25 cellular contexts compared by ENCODE assay signal in genomic region chr7:106277976-106278375, GRCh38. TPM values are rescaled to one million over a fixed set of nuclear protein-coding genes. Genes with fewer than 3 reads are reported as not detected.
A peak's percentile ranks its signal among the peaks of the same experiment; 100 is the strongest.
DNase-seq lines count a peak whose midpoint lies in the region; ATAC-seq, FAIRE-seq and TF ChIP-seq lines count a peak whose summit lies in the region.
"Had no signal": no experiment of that assay in that cellular context is flagged by ENCODE, and none has a peak within 500 bp of the region (broad histone marks: within the 10 kb centered on the region; RNA-seq: fewer than 3 reads in every experiment).

No MANE protein-coding gene starts in this region.

- in situ Hi-C loops in K562 (cut with MboI): no loop called here

- no peak for DNase-seq in natural killer cell treated with Interleukin-12 subunit alpha and Interleukin-12 subunit beta and Interleukin-15 and Interleukin-18, amount 100 ng/mL, for 72 hours (ENCODE audit: low spot score)
- DNase-seq in natural killer cell: no peak
- DNase-seq in SK-N-SH: no peak
- no peak for DNase-seq in K562 (ENCODE audit: extremely low read depth in 1 of 4, low spot score in 3 of 4)
- DNase-seq in stimulated activated effector memory CD8-positive, alpha-beta T cell treated with anti-CD3 and anti-CD28 coated beads, Interleukin-12 subunit alpha, Interleukin-12 subunit beta, amount 100 ng/mL, for 72 hours (ENCODE audit: low spot score in 2 of 2): no peak
- no peak for DNase-seq in aorta
- DNase-seq in T-cell: no peak
- DNase-seq: activated CD4-positive, alpha-beta T cell treated with anti-CD3 and anti-CD28 coated beads for 4 hours; anterior cingulate cortex; Caco-2; foreskin melanocyte; HFFc6; NCI-H1694 treated with DMSO at 0.1 percent for 48 hours; NCI-H2227 treated with DMSO at 0.1 percent for 48 hours; NCI-H82; nephron progenitor cell; stomach had no signal

- 78% methylated on average over 1 of the region's 1 CpG for WGBS in SK-N-SH (ENCODE audit: low lambda C conversion rate)
- 67% methylated on average over 1 of the region's 1 CpG for WGBS in K562 (ENCODE audit: insufficient coverage, low coverage, missing lambda C conversion rate)
- 91 to 94% methylated on average over 1 of the region's 1 CpG for WGBS in aorta, 2 donors

- ATAC-seq in natural killer cell treated with Interleukin-12 subunit alpha and Interleukin-12 subunit beta and Interleukin-15 and Interleukin-18, amount 100 ng/mL, for 72 hours: no peak
- no peak for ATAC-seq in natural killer cell
- no peak for ATAC-seq in K562
- no peak for ATAC-seq in stimulated activated effector memory CD8-positive, alpha-beta T cell treated with anti-CD3 and anti-CD28 coated beads, Interleukin-12 subunit alpha, Interleukin-12 subunit beta, amount 100 ng/mL, for 72 hours
- ATAC-seq in aorta (ENCODE audit: low FRiP score): no peak
- no peak for ATAC-seq in T-cell (replicated peaks in 1 of 4)

- H3K4me3 Mint-ChIP-seq in natural killer cell treated with Interleukin-12 subunit alpha and Interleukin-12 subunit beta and Interleukin-15 and Interleukin-18, amount 100 ng/mL, for 72 hours: peak overlapping the region; percentile 28
- H3K4me3 Mint-ChIP-seq in natural killer cell (no peak overlapping the region), T-cell (no peak overlapping the region)
- H3K4me3 Mint-ChIP-seq in stimulated activated effector memory CD8-positive, alpha-beta T cell treated with anti-CD3 and anti-CD28 coated beads, Interleukin-12 subunit alpha, Interleukin-12 subunit beta, amount 100 ng/mL, for 72 hours: peak overlapping the region; percentile 87
- H3K4me3 Mint-ChIP-seq: B cell, HFFc6, memory B cell, nephron progenitor cell, type B pancreatic cell had no signal

- H3K27me3 Mint-ChIP-seq in natural killer cell treated with Interleukin-12 subunit alpha and Interleukin-12 subunit beta and Interleukin-15 and Interleukin-18, amount 100 ng/mL, for 72 hours: no peaks in the 10 kb centered on the region
- H3K27me3 Mint-ChIP-seq in natural killer cell (ENCODE audit: low read depth in 2 of 2): no peaks in the 10 kb centered on the region
- H3K27me3 Mint-ChIP-seq in T-cell: no peaks in the 10 kb centered on the region
- H3K27me3 Mint-ChIP-seq: B cell, IgD-negative memory B cell, memory B cell, type B pancreatic cell had no signal

- H3K4me3 ChIP-seq in SK-N-SH (ENCODE audit: low read depth in 2 of 2, low read length in 1 of 2): no peak overlapping the region
- no peak overlapping the region for H3K4me3 ChIP-seq in K562
- no peak overlapping the region for H3K4me3 ChIP-seq in aorta (ENCODE audit: low read length in 2 of 2)
- H3K4me3 ChIP-seq: SK-N-MC had no signal

- H2AFZ ChIP-seq in SK-N-SH (ENCODE audit: low read depth) (no peak overlapping the region), K562 (ENCODE audit: low read depth, low read length) (no peak overlapping the region)

- H3K9me1 ChIP-seq in K562 (ENCODE audit: control insufficient read depth, insufficient read depth, low read length): no peaks in the 10 kb centered on the region

- no peak overlapping the region for H3K27ac Mint-ChIP-seq in natural killer cell treated with Interleukin-12 subunit alpha and Interleukin-12 subunit beta and Interleukin-15 and Interleukin-18, amount 100 ng/mL, for 72 hours
- no peak overlapping the region for H3K27ac Mint-ChIP-seq in natural killer cell
- H3K27ac Mint-ChIP-seq in stimulated activated effector memory CD8-positive, alpha-beta T cell treated with anti-CD3 and anti-CD28 coated beads, Interleukin-12 subunit alpha, Interleukin-12 subunit beta, amount 100 ng/mL, for 72 hours: peak overlapping the region; percentile 37
- no peak overlapping the region for H3K27ac Mint-ChIP-seq in T-cell
- H3K27ac Mint-ChIP-seq: B cell, HFFc6, IgD-negative memory B cell, memory B cell, nephron progenitor cell, type B pancreatic cell had no signal

- CTCF ChIA-PET in SK-N-SH (lab: Yijun Ruan, JAX) (interaction anchor here (1.4 to 2.8 kb wide), 3 partner anchors 101 to 184 kb away, joined by 3 to 11 read pairs (median 7); no protein-coding TSS in a partner anchor), K562 (lab: Yijun Ruan, JAX; ENCODE audit: low intra/inter-chr PET ratio) (no interaction called here), T-cell (lab: Charles Lee) (no interaction called here)

- no peaks in the 10 kb centered on the region for H3K9me3 Mint-ChIP-seq in natural killer cell treated with Interleukin-12 subunit alpha and Interleukin-12 subunit beta and Interleukin-15 and Interleukin-18, amount 100 ng/mL, for 72 hours
- H3K9me3 Mint-ChIP-seq in natural killer cell (no peaks in the 10 kb centered on the region), T-cell (no peaks in the 10 kb centered on the region)
- no peaks in the 10 kb centered on the region for H3K9me3 Mint-ChIP-seq in stimulated activated effector memory CD8-positive, alpha-beta T cell treated with anti-CD3 and anti-CD28 coated beads, Interleukin-12 subunit alpha, Interleukin-12 subunit beta, amount 100 ng/mL, for 72 hours
- H3K9me3 Mint-ChIP-seq: HFFc6, IgD-negative memory B cell, memory B cell, nephron progenitor cell had no signal

- H3F3A ChIP-seq in SK-N-SH (replicated peaks; ENCODE audit: insufficient read depth): peaks cover 1% of the 10 kb centered on the region

- BruUV-seq in K562 (replicated peaks; lab: Mats Ljungman, UMichigan): no TSS peak

- H3K9ac ChIP-seq in SK-N-SH (no peak overlapping the region), K562 (ENCODE audit: insufficient read depth in 1 of 2, low read depth in 2 of 2, low read length in 2 of 2) (no peak overlapping the region)

- H3K4me1 ChIP-seq in SK-N-SH (ENCODE audit: control insufficient read depth in 1 of 2, insufficient read depth in 2 of 2, low read depth in 1 of 2, low read length in 1 of 2) (peaks cover 6 to 12% of the 10 kb centered on the region in 2 experiments; a peak in 3 of 4 replicates), K562 (replicated peaks in 1 of 2; ENCODE audit: control insufficient read depth in 2 of 2, insufficient read depth in 2 of 2, low read length in 2 of 2) (peaks cover 0 to 27% of the 10 kb centered on the region in 2 experiments; a peak in 4 of 5 replicates), aorta (ENCODE audit: control insufficient read depth in 1 of 2, insufficient read depth in 2 of 2, low read length in 2 of 2) (no peaks in the 10 kb centered on the region)

- peaks cover 28% of the 10 kb centered on the region in 2 donors for H3K4me1 Mint-ChIP-seq in natural killer cell treated with Interleukin-12 subunit alpha and Interleukin-12 subunit beta and Interleukin-15 and Interleukin-18, amount 100 ng/mL, for 72 hours (ENCODE audit: low read depth in 2 of 2)
- peaks cover 8 to 11% of the 10 kb centered on the region in 2 donors for H3K4me1 Mint-ChIP-seq in natural killer cell
- H3K4me1 Mint-ChIP-seq in stimulated activated effector memory CD8-positive, alpha-beta T cell treated with anti-CD3 and anti-CD28 coated beads, Interleukin-12 subunit alpha, Interleukin-12 subunit beta, amount 100 ng/mL, for 72 hours: peaks cover 55% of the 10 kb centered on the region
- peaks cover 23 to 44% (median 34%) of the 10 kb centered on the region in 3 donors for H3K4me1 Mint-ChIP-seq in T-cell

- POLR2A ChIA-PET in SK-N-SH (lab: Yijun Ruan, JAX) (no interaction called here), K562 (lab: Yijun Ruan, JAX) (interaction anchor here (1.6 to 5.2 kb wide), 2 partner anchors 9 to 17 kb away, joined by 6 to 73 read pairs; no protein-coding TSS in a partner anchor), T-cell (lab: Charles Lee) (interaction anchor here in 1 of 2 donors (0.6 to 3.3 kb wide), 3 partner anchors 10 to 254 kb away, joined by 3 to 13 read pairs (median 4); no protein-coding TSS in a partner anchor)

- H3K36me3 Mint-ChIP-seq in natural killer cell treated with Interleukin-12 subunit alpha and Interleukin-12 subunit beta and Interleukin-15 and Interleukin-18, amount 100 ng/mL, for 72 hours: peaks cover 32% of the 10 kb centered on the region
- H3K36me3 Mint-ChIP-seq in natural killer cell (no peaks in the 10 kb centered on the region), T-cell (peaks cover 28% of the 10 kb centered on the region)
- H3K36me3 Mint-ChIP-seq in stimulated activated effector memory CD8-positive, alpha-beta T cell treated with anti-CD3 and anti-CD28 coated beads, Interleukin-12 subunit alpha, Interleukin-12 subunit beta, amount 100 ng/mL, for 72 hours: peaks cover 100% of the 10 kb centered on the region

- peaks cover 7% of the 10 kb centered on the region for H4K20me1 ChIP-seq in SK-N-SH (ENCODE audit: insufficient read depth)
- peaks cover 5% of the 10 kb centered on the region; the same call in 1 of the 2 replicates for H4K20me1 ChIP-seq in K562 (replicated peaks; ENCODE audit: control insufficient read depth, insufficient read depth, low read length)

- TF ChIP-seq POLR2A in K562 (conservative IDR thresholded peaks at IDR 0.05): no peak

- no peaks in the 10 kb centered on the region for H3K9me2 ChIP-seq in SK-N-SH

- no peaks in the 10 kb centered on the region for H3K9me3 ChIP-seq in SK-N-SH
- no peaks in the 10 kb centered on the region for H3K9me3 ChIP-seq in K562 (replicated peaks; ENCODE audit: control insufficient read depth, insufficient read depth, low read depth, low read length)
- no peaks in the 10 kb centered on the region for H3K9me3 ChIP-seq in aorta (ENCODE audit: control insufficient read depth, low read length)
- H3K9me3 ChIP-seq: Caco-2, stomach had no signal

- H3K27ac ChIP-seq in SK-N-SH (ENCODE audit: low read depth in 2 of 2, low read length in 1 of 2): no peak overlapping the region
- H3K27ac ChIP-seq in K562 (ENCODE audit: extremely low read depth, low read depth, low read length): no peak overlapping the region
- no peak overlapping the region for H3K27ac ChIP-seq in aorta (ENCODE audit: low read depth in 1 of 2, low read length in 2 of 2)
- H3K27ac ChIP-seq: SK-N-MC had no signal

- no peak for TF ChIP-seq RAD21 in SK-N-SH (IDR thresholded peaks at IDR 0.05; ENCODE audit: low read length)
- no peak for TF ChIP-seq RAD21 in K562 (CRISPR knock-in tag; conservative IDR thresholded peaks at IDR 0.05 in 1 of 2, IDR thresholded peaks at IDR 0.05 in 1 of 2)

- FAIRE-seq in K562 (lab: Jason Lieb, UNC): no peak
- FAIRE-seq: colon, GM18507, RCC 7860 had no signal

- no peak for TF ChIP-seq EP300 in SK-N-SH (IDR thresholded peaks at IDR 0.05; ENCODE audit: borderline replicate concordance in 1 of 2, low read depth in 1 of 2, low read length in 1 of 2)
- no peak for TF ChIP-seq EP300 in K562 (IDR thresholded peaks at IDR 0.05; ENCODE audit: low read length)

- no peak for TF ChIP-seq CTCF in natural killer cell (IDR thresholded peaks at IDR 0.05)
- no peak for TF ChIP-seq CTCF in SK-N-SH (IDR thresholded peaks at IDR 0.05)
- no peak for TF ChIP-seq CTCF in K562 (IDR thresholded peaks at IDR 0.05 in 2 of 3, conservative IDR thresholded peaks at IDR 0.05 in 1 of 3; ENCODE audit: insufficient read depth in 2 of 3, low read depth in 1 of 3, low read length in 3 of 3)

- peaks cover 26 to 39% of the 10 kb centered on the region in 2 experiments for H3K36me3 ChIP-seq in SK-N-SH (replicated peaks in 1 of 2; ENCODE audit: control insufficient read depth in 1 of 2, insufficient read depth in 2 of 2, low read length in 1 of 2)
- peaks cover 71% of the 10 kb centered on the region for H3K36me3 ChIP-seq in K562 (ENCODE audit: control insufficient read depth, insufficient read depth, low read length)
- peaks cover 0 to 1% of the 10 kb centered on the region in 2 donors for H3K36me3 ChIP-seq in aorta (ENCODE audit: control insufficient read depth in 1 of 2, insufficient read depth in 2 of 2, low read length in 1 of 2)

- H3K4me2 ChIP-seq in SK-N-SH: no peak overlapping the region
- no peak overlapping the region for H3K4me2 ChIP-seq in K562 (ENCODE audit: insufficient read depth, low read length)

- H3K79me2 ChIP-seq in SK-N-SH (ENCODE audit: insufficient read depth): peaks cover 79% of the 10 kb centered on the region
- H3K79me2 ChIP-seq in K562 (ENCODE audit: control insufficient read depth, insufficient read depth, low read length): peaks cover 86% of the 10 kb centered on the region

- intact Hi-C loops in natural killer cell (cut with micrococcal nuclease) (no loop called here), K562 (cut with micrococcal nuclease) (no loop called here), aorta (cut with DNase I) (loop anchor here in 1 of 2 donors (10.0 kb wide), 1 partner anchor 377 kb away; no protein-coding TSS in a partner anchor)

- no peaks in the 10 kb centered on the region for H3K27me3 ChIP-seq in SK-N-SH (ENCODE audit: insufficient read depth)
- no peaks in the 10 kb centered on the region for H3K27me3 ChIP-seq in K562 (ENCODE audit: control insufficient read depth in 2 of 2, insufficient read depth in 2 of 2, low read length in 2 of 2)
- H3K27me3 ChIP-seq in aorta (ENCODE audit: control insufficient read depth in 1 of 2, insufficient read depth in 2 of 2, low read length in 1 of 2): no peaks in the 10 kb centered on the region
- H3K27me3 ChIP-seq: stomach had no signal

RNA-seq across cellular contexts. Expression of gene NAMPT, which starts 6.8 kb away (rescaled TPM):
- 100 to 1,000 TPM; 283 to 446 TPM for total RNA-seq in natural killer cell treated with Interleukin-12 subunit alpha and Interleukin-12 subunit beta and Interleukin-15 and Interleukin-18, amount 100 ng/mL, for 72 hours
- total RNA-seq in natural killer cell (100 to 1,000 TPM; 194 to 414 (median 270) TPM), K562 (2014; rRNA removed) (61.4 and 71.7 TPM in 2 replicates), K562 (2014; rRNA removed; fragmentation: Illumina TruSeq; extraction: Trizol) (160 and 179 TPM in 2 replicates), K562 (2015; rRNA removed; fragmentation: Illumina TruSeq; extraction: Trizol) (134 and 151 TPM in 2 replicates), K562 (2021) (134 and 150 TPM in 2 replicates), aorta (100 to 1,000 TPM; 237 to 534 TPM), T-cell (100 to 1,000 TPM in 2 of 5 donors, 10 to 100 TPM in 3; 22.4 to 151 (median 28.2) TPM)
- polyA plus RNA-seq in SK-N-SH (2012; rRNA removed) (20.1 and 25.5 TPM in 2 replicates), K562 (2011; rRNA removed) (70.1 and 106 TPM in 2 replicates), K562 (2014; fragmentation: Illumina TruSeq; extraction: Trizol) (113 and 133 TPM in 2 replicates), K562 (2014; fragmentation: Nextera tagmentation; extraction: Ambion mirVana) (10 to 100 TPM; 41.1 to 56.6 TPM), K562 (2014; rRNA removed) (79.6 and 90.7 TPM in 2 replicates), aorta (10 to 100 TPM; 36.2 to 46.7 TPM)
- 33.9 and 38.2 TPM in 2 replicates for polyA plus RNA-seq in SK-N-SH (2012; cell fraction: cytosol; rRNA removed)
- polyA plus RNA-seq in SK-N-SH (2012; cell fraction: nucleus; rRNA removed): 12.6 and 34.2 TPM in 2 replicates
- total RNA-seq in K562 (2011; cell fraction: chromatin; rRNA removed; ENCODE audit: low replicate concordance): 53.3 and 184 TPM in 2 replicates
- total RNA-seq in K562 (2011; cell fraction: nucleolus; rRNA removed): 23.0 and 32.8 TPM in 2 replicates
- 75.4 and 125 TPM in 2 replicates for total RNA-seq in K562 (2011; cell fraction: nucleoplasm; rRNA removed)
- polyA plus RNA-seq in K562 (2011; cell fraction: cytosol; rRNA removed): 16.2 and 27.0 TPM in 2 replicates
- polyA plus RNA-seq in K562 (2011; cell fraction: nucleus; rRNA removed): 20.3 and 26.6 TPM in 2 replicates
- polyA plus RNA-seq in K562 (2012): 86.7 and 97.4 TPM in 2 replicates
- polyA minus RNA-seq in K562 (2011; rRNA and poly(A)+ RNA removed): 158 and 163 TPM in 2 replicates
- 86.7 and 104 TPM in 2 replicates for polyA minus RNA-seq in K562 (2011; cell fraction: cytosol; rRNA and poly(A)+ RNA removed)
- 62.3 and 99.6 TPM in 2 replicates for polyA minus RNA-seq in K562 (2011; cell fraction: nucleus; rRNA and poly(A)+ RNA removed)

Comparison
In these comparisons a context has a peak if more than half of its experiments do, and no peak if none do; other contexts are left out.
1. H3K4me3 Mint-ChIP-seq: peak in natural killer cell treated with Interleukin-12 subunit alpha and Interleukin-12 subunit beta and Interleukin-15 and Interleukin-18, amount 100 ng/mL, for 72 hours (single experiment) and stimulated activated effector memory CD8-positive, alpha-beta T cell treated with anti-CD3 and anti-CD28 coated beads, Interleukin-12 subunit alpha, Interleukin-12 subunit beta, amount 100 ng/mL, for 72 hours (single experiment); none in natural killer cell (single experiment) and T-cell (0 of 3).